In the genomic region with DNA sequence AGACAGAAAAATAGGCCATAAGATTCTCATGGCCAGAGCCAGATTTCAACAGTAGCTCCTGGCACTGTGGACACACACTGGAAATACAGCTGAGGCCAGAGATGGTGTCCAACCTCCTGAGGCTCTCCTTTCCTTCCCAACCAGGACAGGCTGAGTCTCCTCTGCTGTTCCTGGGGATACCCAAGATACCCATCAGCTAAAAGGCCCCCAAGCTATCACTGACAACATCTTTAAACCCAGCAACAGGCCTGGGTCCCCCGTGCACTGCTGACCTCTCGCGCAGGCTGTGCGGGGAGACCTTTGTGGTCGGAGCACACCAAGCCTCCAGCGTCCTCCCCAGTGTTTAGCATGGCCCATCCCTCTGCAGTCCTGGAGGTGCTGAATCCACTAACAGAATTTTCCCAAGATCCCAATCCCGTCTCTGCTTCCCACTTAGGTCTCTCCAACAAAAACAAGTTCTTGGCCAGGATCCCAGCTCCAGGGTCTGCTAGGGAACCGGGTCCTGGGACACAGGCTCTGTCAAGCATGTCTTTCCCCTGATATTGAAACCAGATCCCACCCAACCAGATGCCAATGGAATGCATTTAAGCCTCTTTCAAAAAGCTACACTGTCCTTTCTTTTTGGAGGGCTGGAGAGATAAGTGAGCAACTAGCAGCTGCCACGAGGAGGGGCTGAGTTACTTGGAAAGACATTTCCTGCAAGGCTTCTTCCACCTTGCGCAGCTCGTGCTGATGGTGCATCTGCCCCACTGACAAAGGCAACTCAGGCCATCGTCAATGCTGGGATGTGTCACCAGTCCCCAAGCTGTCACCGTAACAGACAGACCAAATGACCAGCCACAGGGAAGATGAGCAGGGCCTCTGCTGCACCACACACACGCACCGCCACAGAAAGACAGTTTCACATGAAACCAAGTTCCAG, we compare ENCODE assay signal across 8 cellular contexts.
DNase-seq lines count a peak whose midpoint lies in the region; ATAC-seq and TF ChIP-seq lines count a peak whose summit lies in the region.

No MANE protein-coding gene starts in this region.

- H3K36me3 ChIP-seq in hepatocyte (replicated peaks; ENCODE audit: insufficient read depth, low read depth), result no peaks in the 10 kb centered on the region

- WGBS in hepatocyte (ENCODE audit: low lambda C conversion rate, missing lambda C conversion rate), result 63% methylated on average over 15 of the region's 15 CpGs

- H3K4me3 ChIP-seq in hepatocyte, result no peak overlapping the region

- H3K79me2 ChIP-seq in hepatocyte, result peaks cover 90% of the 10 kb centered on the region

- H3K4me1 ChIP-seq in hepatocyte (ENCODE audit: insufficient read depth), result peaks cover 34% of the 10 kb centered on the region

- peak overlapping the region; percentile 56 for H3K4me2 ChIP-seq in hepatocyte

- no peaks in the 10 kb centered on the region for H3K27me3 ChIP-seq in hepatocyte

- in situ Hi-C loops in Caki2 (cut with HindIII; ENCODE audit: low pct_unique_long_range_greater_than_20kb, low sequenced_read_pairs), result no loop called here

- no peaks in the 10 kb centered on the region for H3K9me2 ChIP-seq in hepatocyte (replicated peaks; ENCODE audit: insufficient read depth)

- H3K27ac ChIP-seq in hepatocyte, result peak overlapping the region; percentile 53

- no peak overlapping the region for H2AFZ ChIP-seq in hepatocyte

- TF ChIP-seq CTCF in hepatocyte (IDR thresholded peaks at IDR 0.05; ENCODE audit: poor library complexity), result no peak

- ATAC-seq in GM21390 (IDR thresholded peaks at IDR 0.05; ENCODE audit: unreplicated experiment), result peak; percentile 11

- H3K9me3 ChIP-seq in hepatocyte (ENCODE audit: low read depth), result no peaks in the 10 kb centered on the region

- H4K20me1 ChIP-seq in hepatocyte (ENCODE audit: insufficient read depth, poor library complexity, severe bottlenecking), result no peaks in the 10 kb centered on the region

- DNase-seq in Caki2 (ENCODE audit: low read depth) (peak; percentile 70), NCI-H446 treated with DMSO at 0.1 percent for 48 hours (lab: John Stamatoyannopoulos, UW) (peak; percentile 90), hepatocyte (ENCODE audit: low spot score) (no peak), C1 segment of cervical spinal cord (lab: John Stamatoyannopoulos, UW) (no peak), RPMI8226 (no peak), globus pallidus (ENCODE audit: low spot score) (no peak), NCI-H526 (lab: John Stamatoyannopoulos, UW) (no peak)

Comparison
In these comparisons a context has a peak if more than half of its experiments do, and no peak if none do; other contexts are left out.
1. DNase-seq: peak in Caki2 (single experiment) and NCI-H446 treated with DMSO at 0.1 percent for 48 hours (single experiment); none in hepatocyte (single experiment), C1 segment of cervical spinal cord (0 of 14), RPMI8226 (single experiment), globus pallidus (single experiment) and NCI-H526 (0 of 2).